ENCODE assay signal across 20 cellular contexts in genomic region chr6:1463275-1463674, GRCh38.
"Had no signal": no experiment of that assay in that cellular context is flagged by ENCODE, and none has a peak within 500 bp of the region (broad histone marks: within the 10 kb centered on the region; RNA-seq: fewer than 3 reads in every experiment).

No MANE protein-coding gene starts in this region.

- H3K27me3 ChIP-seq: MG63 had no signal

- H3K4me2 ChIP-seq: SK-N-SH had no signal

- H3K36me3 ChIP-seq: MG63 had no signal

- H3K4me3 ChIP-seq: MG63 had no signal

- H3K9me2 ChIP-seq: SK-N-SH had no signal

- DNase-seq: IMR-90, Karpas-422, KG1, MG63, NCI-H1092, NCI-H1105 treated with DMSO at 0.1 percent for 48 hours, NCI-H1417 treated with DMSO at 0.1 percent for 48 hours, NCI-H146, NCI-H1694 treated with DMSO at 0.1 percent for 48 hours, NCI-H1930, NCI-H2081, NCI-H2107, NCI-H2227 treated with DMSO at 0.1 percent for 48 hours, NCI-H524 treated with DMSO at 0.1 percent for 48 hours, NCI-H69, NCI-H774, RPMI8226, SHP77, SK-N-SH, SW 1271 had no signal
